Comparison of ENCODE assay signal across 1 cellular context in the genomic region with DNA sequence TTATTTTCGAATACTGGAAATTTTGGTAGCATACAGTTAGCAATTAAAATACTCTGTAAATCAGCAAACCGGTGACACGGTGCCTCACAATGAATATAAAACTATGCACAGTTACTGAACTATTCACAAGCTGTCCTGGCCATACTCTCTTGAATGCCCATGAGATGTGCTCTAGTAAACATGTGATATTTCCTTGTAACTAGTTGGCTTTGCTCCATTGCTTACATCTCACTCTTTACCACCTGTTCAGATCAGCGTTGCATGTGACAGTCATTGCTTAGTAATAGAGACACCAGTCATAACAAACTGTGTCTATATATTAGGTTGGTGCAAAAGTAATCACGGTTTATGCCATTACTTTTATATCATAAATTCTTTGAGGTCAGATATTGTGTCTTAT.
A peak's percentile ranks its signal among the peaks of the same experiment; 100 is the strongest.
TF ChIP-seq lines count a peak whose summit lies in the region.

No MANE protein-coding gene starts in this region.

TF ChIP-seq in HepG2, 621 proteins besides CTCF, POLR2A, EP300 and RAD21 (continued from another document):
- TF ChIP-seq, protein P1, sequence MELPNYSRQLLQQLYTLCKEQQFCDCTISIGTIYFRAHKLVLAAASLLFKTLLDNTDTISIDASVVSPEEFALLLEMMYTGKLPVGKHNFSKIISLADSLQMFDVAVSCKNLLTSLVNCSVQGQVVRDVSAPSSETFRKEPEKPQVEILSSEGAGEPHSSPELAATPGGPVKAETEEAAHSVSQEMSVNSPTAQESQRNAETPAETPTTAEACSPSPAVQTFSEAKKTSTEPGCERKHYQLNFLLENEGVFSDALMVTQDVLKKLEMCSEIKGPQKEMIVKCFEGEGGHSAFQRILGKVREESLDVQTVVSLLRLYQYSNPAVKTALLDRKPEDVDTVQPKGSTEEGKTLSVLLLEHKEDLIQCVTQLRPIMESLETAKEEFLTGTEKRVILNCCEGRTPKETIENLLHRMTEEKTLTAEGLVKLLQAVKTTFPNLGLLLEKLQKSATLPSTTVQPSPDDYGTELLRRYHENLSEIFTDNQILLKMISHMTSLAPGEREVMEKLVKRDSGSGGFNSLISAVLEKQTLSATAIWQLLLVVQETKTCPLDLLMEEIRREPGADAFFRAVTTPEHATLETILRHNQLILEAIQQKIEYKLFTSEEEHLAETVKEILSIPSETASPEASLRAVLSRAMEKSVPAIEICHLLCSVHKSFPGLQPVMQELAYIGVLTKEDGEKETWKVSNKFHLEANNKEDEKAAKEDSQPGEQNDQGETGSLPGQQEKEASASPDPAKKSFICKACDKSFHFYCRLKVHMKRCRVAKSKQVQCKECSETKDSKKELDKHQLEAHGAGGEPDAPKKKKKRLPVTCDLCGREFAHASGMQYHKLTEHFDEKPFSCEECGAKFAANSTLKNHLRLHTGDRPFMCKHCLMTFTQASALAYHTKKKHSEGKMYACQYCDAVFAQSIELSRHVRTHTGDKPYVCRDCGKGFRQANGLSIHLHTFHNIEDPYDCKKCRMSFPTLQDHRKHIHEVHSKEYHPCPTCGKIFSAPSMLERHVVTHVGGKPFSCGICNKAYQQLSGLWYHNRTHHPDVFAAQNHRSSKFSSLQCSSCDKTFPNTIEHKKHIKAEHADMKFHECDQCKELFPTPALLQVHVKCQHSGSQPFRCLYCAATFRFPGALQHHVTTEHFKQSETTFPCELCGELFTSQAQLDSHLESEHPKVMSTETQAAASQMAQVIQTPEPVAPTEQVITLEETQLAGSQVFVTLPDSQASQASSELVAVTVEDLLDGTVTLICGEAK (IDR thresholded peaks at IDR 0.05): peak; percentile 19; the same call in 1 of the 2 replicates
- TF ChIP-seq, protein P1 (CRISPR knock-in tag; IDR thresholded peaks at IDR 0.05): no peak
- TF ChIP-seq EED (CRISPR knock-in tag; IDR thresholded peaks at IDR 0.05) (no peak), SALL2 (CRISPR knock-in tag; IDR thresholded peaks at IDR 0.05) (no peak)
- TF ChIP-seq, protein P2, sequence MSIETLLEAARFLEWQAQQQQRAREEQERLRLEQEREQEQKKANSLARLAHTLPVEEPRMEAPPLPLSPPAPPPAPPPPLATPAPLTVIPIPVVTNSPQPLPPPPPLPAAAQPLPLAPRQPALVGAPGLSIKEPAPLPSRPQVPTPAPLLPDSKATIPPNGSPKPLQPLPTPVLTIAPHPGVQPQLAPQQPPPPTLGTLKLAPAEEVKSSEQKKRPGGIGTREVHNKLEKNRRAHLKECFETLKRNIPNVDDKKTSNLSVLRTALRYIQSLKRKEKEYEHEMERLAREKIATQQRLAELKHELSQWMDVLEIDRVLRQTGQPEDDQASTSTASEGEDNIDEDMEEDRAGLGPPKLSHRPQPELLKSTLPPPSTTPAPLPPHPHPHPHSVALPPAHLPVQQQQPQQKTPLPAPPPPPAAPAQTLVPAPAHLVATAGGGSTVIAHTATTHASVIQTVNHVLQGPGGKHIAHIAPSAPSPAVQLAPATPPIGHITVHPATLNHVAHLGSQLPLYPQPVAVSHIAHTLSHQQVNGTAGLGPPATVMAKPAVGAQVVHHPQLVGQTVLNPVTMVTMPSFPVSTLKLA (IDR thresholded peaks at IDR 0.05): peak; percentile 21; the same call in 1 of the 2 replicates
